8 cellular contexts compared by ENCODE assay signal in the genomic region with DNA sequence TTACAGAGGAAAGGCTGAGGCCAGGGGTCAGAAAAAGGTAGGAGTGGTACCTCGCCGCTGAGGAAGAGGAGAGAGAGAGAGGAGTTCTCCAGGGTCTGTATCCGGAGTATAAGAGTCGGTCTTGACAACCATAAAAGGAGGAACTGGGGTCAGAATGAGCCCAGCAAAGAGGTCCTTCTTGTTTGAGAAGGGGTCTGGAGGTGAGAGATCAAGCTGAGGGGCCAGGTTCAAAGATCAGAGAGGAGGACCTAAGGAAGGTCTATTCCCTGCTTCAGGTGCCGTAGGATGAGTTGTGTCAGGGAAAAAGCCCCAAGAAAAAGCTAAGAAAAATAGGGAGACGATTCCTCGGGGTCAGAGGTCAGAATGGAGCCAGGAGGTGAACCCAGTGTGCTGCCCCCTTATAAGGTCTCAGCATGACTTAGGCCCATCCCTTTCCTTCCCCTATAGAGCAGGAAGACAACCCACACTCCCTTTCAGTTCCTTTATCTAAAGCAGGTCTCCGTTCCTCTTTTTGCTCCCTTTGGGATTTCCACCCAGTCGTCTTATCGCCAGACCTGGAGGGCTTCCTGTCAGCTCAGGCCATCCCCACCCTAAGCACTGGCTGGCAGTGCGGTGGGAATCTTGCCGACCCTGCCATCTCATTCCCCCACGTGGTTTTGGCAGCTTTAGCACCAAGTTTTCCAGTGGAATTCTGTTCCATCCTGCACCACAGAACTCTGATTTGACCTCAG.
DNase-seq lines count a peak whose midpoint lies in the region; ATAC-seq and TF ChIP-seq lines count a peak whose summit lies in the region.

No MANE protein-coding gene starts in this region.

- H3K9me3 ChIP-seq in WERI-Rb-1 (ENCODE audit: severe bottlenecking): no peaks in the 10 kb centered on the region

- peaks cover 27% of the 10 kb centered on the region for H3K36me3 ChIP-seq in WERI-Rb-1
- H3K36me3 ChIP-seq in rectal smooth muscle tissue (ENCODE audit: control insufficient read depth, insufficient read depth, low read length): peaks cover 16% of the 10 kb centered on the region

- H3K27ac ChIP-seq in WERI-Rb-1 (peak overlapping the region; percentile 53), rectal smooth muscle tissue (ENCODE audit: low read depth, low read length) (peak overlapping the region; percentile 60)

- DNase-seq in WERI-Rb-1: no peak
- DNase-seq in globus pallidus (ENCODE audit: low spot score): peak; percentile 37
- DNase-seq in stimulated activated CD4-positive, alpha-beta T cell treated with anti-CD3 and anti-CD28 coated beads, Interleukin-2, amount 100 ng/mL, for 24 hours: no peak
- DNase-seq in stimulated activated CD4-positive, alpha-beta T cell treated with anti-CD3 and anti-CD28 coated beads, Interleukin-4, amount 100 ng/mL, for 24 hours: no peak

- ATAC-seq in GM18907 (IDR thresholded peaks at IDR 0.05; ENCODE audit: unreplicated experiment): peak; percentile 39
- peak; percentile 1 for ATAC-seq in HG03432 (IDR thresholded peaks at IDR 0.05; ENCODE audit: unreplicated experiment)
- no peak for ATAC-seq in HG03457 (IDR thresholded peaks at IDR 0.05; ENCODE audit: unreplicated experiment)

- H3K27me3 ChIP-seq in WERI-Rb-1 (ENCODE audit: insufficient read depth, low read depth, severe bottlenecking) (no peaks in the 10 kb centered on the region), rectal smooth muscle tissue (ENCODE audit: control insufficient read depth, insufficient read depth, low read length) (no peaks in the 10 kb centered on the region)

- TF ChIP-seq CTCF in WERI-Rb-1 (IDR thresholded peaks at IDR 0.05; ENCODE audit: low read depth, low read length): no peak

- H3K4me3 ChIP-seq in WERI-Rb-1 (ENCODE audit: low read depth, low read length): peak overlapping the region; percentile 74
- peak overlapping the region; percentile 87 for H3K4me3 ChIP-seq in rectal smooth muscle tissue (ENCODE audit: low read length)

- peak overlapping the region; percentile 29 for H3K9ac ChIP-seq in rectal smooth muscle tissue (ENCODE audit: low read length)

- peaks cover 8% of the 10 kb centered on the region for H3K4me1 ChIP-seq in rectal smooth muscle tissue (ENCODE audit: control insufficient read depth, insufficient read depth, low read length)
